Comparison of ENCODE assay signal across 16 cellular contexts in the genomic region with DNA sequence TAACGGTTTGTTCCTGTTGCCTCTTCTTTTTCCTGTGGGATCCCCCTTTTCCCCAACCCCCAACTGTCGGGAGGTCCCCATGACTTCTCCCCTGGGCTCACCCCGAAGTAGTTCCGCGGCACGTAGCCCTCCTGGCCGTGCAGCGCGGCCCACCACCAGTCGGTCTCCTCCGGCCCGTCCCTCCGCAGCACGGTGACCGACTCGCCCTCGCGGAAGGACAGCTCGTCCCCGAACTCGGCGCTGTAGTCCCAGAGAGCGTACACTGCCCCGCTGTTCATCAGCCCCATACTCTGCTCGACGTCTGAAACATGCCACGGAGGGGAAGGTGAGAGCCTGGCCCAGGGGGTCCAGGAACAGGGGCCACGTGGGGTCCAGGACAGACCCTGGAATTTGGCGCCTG. TPM values are rescaled to one million over a fixed set of nuclear protein-coding genes. Genes with fewer than 3 reads are reported as not detected.
DNase-seq lines count a peak whose midpoint lies in the region; ATAC-seq, FAIRE-seq and TF ChIP-seq lines count a peak whose summit lies in the region.
"Had no signal": no experiment of that assay in that cellular context is flagged by ENCODE, and none has a peak within 500 bp of the region (broad histone marks: within the 10 kb centered on the region; RNA-seq: fewer than 3 reads in every experiment).

No MANE protein-coding gene starts in this region.

- no peak for ATAC-seq in CD4-positive, alpha-beta T cell (ENCODE audit: poor library complexity)

- H3K79me1 ChIP-seq in H1 (ENCODE audit: low read depth, low read length), result no peaks in the 10 kb centered on the region

- WGBS in H1 (ENCODE audit: extremely low coverage in 1 of 2, insufficient coverage in 1 of 2, insufficient read length in 1 of 2, insufficient replicate concordance in 2 of 2, low coverage in 1 of 2, low lambda C conversion rate in 2 of 2, missing lambda C conversion rate in 1 of 2), 2 experiments, result 93% methylated on average over 27 of the region's 29 CpGs; no CpG with 5 or more reads in 1 of the 2 experiments

- no peak overlapping the region for H4K91ac ChIP-seq in H1 (replicated peaks; ENCODE audit: insufficient read length, low read length)

- TF ChIP-seq CTCF in BE2C (IDR thresholded peaks at IDR 0.05; ENCODE audit: low read depth, low read length) (no peak), H1 (IDR thresholded peaks at IDR 0.05; ENCODE audit: control extremely low read depth in 1 of 3, insufficient read depth in 1 of 3, low read depth in 1 of 3, low read length in 3 of 3) (no peak), osteoblast (IDR thresholded peaks at IDR 0.05; ENCODE audit: extremely low read depth, low read depth, low read length) (no peak)
- no peak for TF ChIP-seq CTCF in CD4-positive, alpha-beta T cell (IDR thresholded peaks at IDR 0.05)

- no peak overlapping the region for H3K18ac ChIP-seq in H1 (ENCODE audit: extremely low read depth, low read length)

- H3K27ac Mint-ChIP-seq in CD4-positive, alpha-beta T cell, result no peak overlapping the region
- H3K27ac Mint-ChIP-seq: CD4-positive, alpha-beta memory T cell had no signal

- H4K20me1 ChIP-seq in H1 (replicated peaks in 1 of 2; ENCODE audit: control insufficient read depth in 1 of 2, insufficient read depth in 2 of 2, low read length in 2 of 2) (peaks cover 0 to 4% of the 10 kb centered on the region in 2 experiments), osteoblast (ENCODE audit: insufficient read depth, low read length) (no peaks in the 10 kb centered on the region)

- H2BK20ac ChIP-seq in H1 (ENCODE audit: low read length), result no peak overlapping the region

- no peak overlapping the region for H3K9ac ChIP-seq in H1 (replicated peaks in 1 of 4; ENCODE audit: extremely low read depth in 1 of 4, low read depth in 3 of 4, low read length in 3 of 4)

- H3K56ac ChIP-seq in H1 (replicated peaks; ENCODE audit: insufficient read length, low read depth, low read length), result no peak overlapping the region

- H3K23me2 ChIP-seq in H1 (ENCODE audit: low read depth, low read length), result peaks cover 6% of the 10 kb centered on the region; the same call in 1 of the 2 replicates

- POLR2A ChIA-PET in H1 (lab: Charles Lee; ENCODE audit: partially characterized antibody), result interaction anchor here (1.0 to 5.7 kb wide), 5 partner anchors 9 to 202 kb away, joined by 3 to 27 read pairs (median 3); a partner anchor contains a TSS
- POLR2A ChIA-PET in CD4-positive, alpha-beta T cell (lab: Charles Lee), result no interaction called here

- H3K4me2 ChIP-seq in H1 (ENCODE audit: insufficient read depth in 1 of 2, low read depth in 2 of 2, low read length in 2 of 2) (no peak overlapping the region), osteoblast (ENCODE audit: insufficient read depth, low read length) (no peak overlapping the region)

- H2BK15ac ChIP-seq in H1 (ENCODE audit: low read length), result 0 out of 2 replicates have a peak overlapping the region, but pooled peaks have one; percentile 61

- H2AK5ac ChIP-seq in H1 (ENCODE audit: low read depth, low read length), result no peak overlapping the region

- DNase-seq in BE2C (no peak), H7 (peak; percentile 47), H1 (ENCODE audit: low read depth in 1 of 2, low spot score in 2 of 2) (no peak), osteoblast (ENCODE audit: insufficient read length, low spot score, missing footprints) (peak; percentile 29), cerebellar nuclear complex (lab: John Stamatoyannopoulos, UW) (no peak), NCI-H526 treated with DMSO at 0.1 percent for 48 hours (lab: John Stamatoyannopoulos, UW) (no peak), activated T-cell treated with anti-CD3 and anti-CD28 coated beads for 4 hours (no peak)
- DNase-seq in CD4-positive, alpha-beta T cell, result no peak
- DNase-seq: ACHN; C1 segment of cervical spinal cord; CD4-positive, alpha-beta memory T cell; DND-41; GDM1 had no signal

- intact Hi-C loops in CD4-positive, alpha-beta T cell (cut with DNase I, micrococcal nuclease), result no loop called here

- no peak for TF ChIP-seq RAD21 in H1 (IDR thresholded peaks at IDR 0.05 in 1 of 2, conservative IDR thresholded peaks at IDR 0.05 in 1 of 2; ENCODE audit: low read depth in 2 of 2, low read length in 2 of 2)

- H3K4me3 ChIP-seq in BE2C (ENCODE audit: low read depth, low read length), result peak overlapping the region; percentile 32
- no peak overlapping the region for H3K4me3 ChIP-seq in H7 (ENCODE audit: insufficient read depth, low read depth, low read length)
- no peak overlapping the region for H3K4me3 ChIP-seq in H1 (ENCODE audit: extremely low read depth in 1 of 4, insufficient read depth in 2 of 4, low read depth in 3 of 4, low read length in 4 of 4)
- no peak overlapping the region for H3K4me3 ChIP-seq in osteoblast (ENCODE audit: insufficient read depth, low read length)

- no peak for FAIRE-seq in H1 (lab: Jason Lieb, UNC)
- FAIRE-seq: GM12892 had no signal

- H2AFZ ChIP-seq in H1 (ENCODE audit: low read length) (no peak overlapping the region), osteoblast (ENCODE audit: low read length) (no peak overlapping the region)

- H3K4me1 Mint-ChIP-seq in CD4-positive, alpha-beta T cell (ENCODE audit: low read depth), result no peaks in the 10 kb centered on the region

- H2BK12ac ChIP-seq in H1 (ENCODE audit: low read depth, low read length), result no peak overlapping the region

- H2BK120ac ChIP-seq in H1 (replicated peaks; ENCODE audit: low read depth, low read length), result no peak overlapping the region

- H3K14ac ChIP-seq in H1 (ENCODE audit: insufficient read length), result no peak overlapping the region

- H3K27ac ChIP-seq in H1 (ENCODE audit: low read depth, low read length) (no peak overlapping the region), osteoblast (ENCODE audit: low read depth, low read length) (no peak overlapping the region)
- no peak overlapping the region for H3K27ac ChIP-seq in CD4-positive, alpha-beta T cell (ENCODE audit: low read depth, low read length)

- CTCF ChIA-PET in H1 (lab: Charles Lee; ENCODE audit: partially characterized antibody), result interaction anchor here (0.5 to 5.4 kb wide), 6 partner anchors 9 to 190 kb away, joined by 3 to 32 read pairs (median 4); a partner anchor contains a TSS
- CTCF ChIA-PET in CD4-positive, alpha-beta T cell (lab: Charles Lee), result no interaction called here

- no peak overlapping the region for H2BK5ac ChIP-seq in H1 (ENCODE audit: low read depth, low read length)

- H3K9me3 ChIP-seq in BE2C (no peaks in the 10 kb centered on the region), H1 (ENCODE audit: insufficient read depth in 2 of 2, low read depth in 1 of 2, low read length in 1 of 2) (no peaks in the 10 kb centered on the region), osteoblast (ENCODE audit: low read depth, low read length) (no peaks in the 10 kb centered on the region)
- H3K9me3 ChIP-seq in CD4-positive, alpha-beta T cell (ENCODE audit: control insufficient read depth, low read length), result no peaks in the 10 kb centered on the region

- no peaks in the 10 kb centered on the region for H3K79me2 ChIP-seq in H1 (ENCODE audit: control insufficient read depth in 1 of 2, insufficient read depth in 2 of 2, low read length in 2 of 2)
- H3K79me2 ChIP-seq in osteoblast (ENCODE audit: insufficient read depth, low read length), result no peaks in the 10 kb centered on the region

- H4K5ac ChIP-seq in H1 (ENCODE audit: insufficient read length, low read depth, low read length), result no peak overlapping the region

- no peaks in the 10 kb centered on the region for H3K9me3 Mint-ChIP-seq in CD4-positive, alpha-beta T cell
- H3K9me3 Mint-ChIP-seq: CD4-positive, alpha-beta memory T cell had no signal

- H3K27me3 Mint-ChIP-seq in CD4-positive, alpha-beta T cell, result peaks cover 29% of the 10 kb centered on the region

- no peak for TF ChIP-seq POLR2A in H1 (IDR thresholded peaks at IDR 0.05; ENCODE audit: control extremely low read depth in 1 of 2, low read depth in 2 of 2, low read length in 2 of 2)

- no peaks in the 10 kb centered on the region for H3K36me3 Mint-ChIP-seq in CD4-positive, alpha-beta T cell (ENCODE audit: low read depth)
- H3K36me3 Mint-ChIP-seq: CD4-positive, alpha-beta memory T cell had no signal

- H3K36me3 ChIP-seq in BE2C (no peaks in the 10 kb centered on the region), H7 (replicated peaks; ENCODE audit: control insufficient read depth, insufficient read depth, low read length) (no peaks in the 10 kb centered on the region), H1 (ENCODE audit: control insufficient read depth in 2 of 4, insufficient read depth in 4 of 4, low read length in 3 of 4) (no peaks in the 10 kb centered on the region), osteoblast (ENCODE audit: insufficient read depth, low read length) (no peaks in the 10 kb centered on the region)

- H3K27me3 ChIP-seq in BE2C (peaks cover 33% of the 10 kb centered on the region), H7 (ENCODE audit: control insufficient read depth, insufficient read depth, low read length) (peaks cover 18% of the 10 kb centered on the region), H1 (replicated peaks in 1 of 4; ENCODE audit: control insufficient read depth in 3 of 4, extremely low read depth in 1 of 4, insufficient read depth in 3 of 4, low read length in 3 of 4) (peaks cover 6 to 18% (median 16%) of the 10 kb centered on the region in 4 experiments), osteoblast (ENCODE audit: insufficient read depth, low read length) (no peaks in the 10 kb centered on the region)
- H3K27me3 ChIP-seq in CD4-positive, alpha-beta T cell (ENCODE audit: control insufficient read depth, insufficient read depth, low read length), result peaks cover 27% of the 10 kb centered on the region

- no peak overlapping the region for H3K4ac ChIP-seq in H1 (replicated peaks; ENCODE audit: insufficient read length, low read depth, low read length)

- no peak for TF ChIP-seq EP300 in H1 (IDR thresholded peaks at IDR 0.05; ENCODE audit: borderline replicate concordance in 1 of 2, low read depth in 2 of 2, low read length in 2 of 2)

- no peaks in the 10 kb centered on the region for H3K4me1 ChIP-seq in BE2C
- H3K4me1 ChIP-seq in H1 (replicated peaks in 1 of 4; ENCODE audit: control insufficient read depth in 3 of 4, insufficient read depth in 4 of 4, low read length in 3 of 4), result peaks cover 0 to 7% (median 4%) of the 10 kb centered on the region in 4 experiments; a peak in 5 of 7 replicates
- peaks cover 26% of the 10 kb centered on the region for H3K4me1 ChIP-seq in osteoblast (ENCODE audit: insufficient read depth, low read length)

- peak overlapping the region; percentile 68; the same call in 1 of the 2 replicates for H4K8ac ChIP-seq in H1 (ENCODE audit: extremely low read depth, insufficient read depth, low read length)

- no peak overlapping the region for H3K23ac ChIP-seq in H1 (ENCODE audit: insufficient read length)

- H3K4me3 Mint-ChIP-seq in CD4-positive, alpha-beta T cell, result no peak overlapping the region
- H3K4me3 Mint-ChIP-seq: CD4-positive, alpha-beta memory T cell had no signal

RNA-seq across cellular contexts. Expression of a gene that starts 12.1 kb away (rescaled TPM):
- polyA plus RNA-seq in BE2C (2012; ENCODE audit: insufficient read depth, insufficient read length, low read depth), result 23.3 TPM
- 48.7 and 54.2 TPM in 2 replicates for total RNA-seq in H7 (2014; rRNA removed; shearing (Covaris generic))
- 93.4 and 107 TPM in 2 replicates for total RNA-seq in H1 (2021; fragmentation: NEBNext Ultra II Directional; extraction: Animal tissue kit (Norgen Biotek cat#: 25700))
- 117 and 197 TPM in 2 replicates for polyA plus RNA-seq in H1 (2011; rRNA removed)
- 88.3 TPM for polyA plus RNA-seq in H1 (2011; cell fraction: cytosol; rRNA removed)
- 444 TPM for polyA plus RNA-seq in H1 (2011; cell fraction: nucleus; rRNA removed)
- polyA plus RNA-seq in H1 (2012, experiment 1 of 2), result 88.6 to 99.0 TPM (median 95.0 TPM) in 4 replicates
- polyA plus RNA-seq in H1 (2012, experiment 2 of 2), result 70.3 TPM
- polyA plus RNA-seq in H1 (2013, experiment 1 of 2), result 71.7 TPM
- polyA plus RNA-seq in H1 (2013, experiment 2 of 2), result 65.8 TPM
- 136 and 156 TPM in 2 replicates for polyA minus RNA-seq in H1 (2011; rRNA and poly(A)+ RNA removed)
- polyA minus RNA-seq in H1 (2011; cell fraction: cytosol; rRNA and poly(A)+ RNA removed), result 49.8 TPM
- polyA minus RNA-seq in H1 (2011; cell fraction: nucleus; rRNA and poly(A)+ RNA removed), result 65.9 TPM
- 47.4 and 52.5 TPM in 2 replicates for total RNA-seq in osteoblast
- total RNA-seq in CD4-positive, alpha-beta T cell, result 1 to 10 TPM; 8.7 to 9.6 TPM

RNA-seq across cellular contexts. Expression of a gene that starts 22.4 kb away (rescaled TPM):
- polyA plus RNA-seq in BE2C (2012; ENCODE audit: insufficient read depth, insufficient read length, low read depth), result 0.77 TPM
- 12.8 and 18.9 TPM in 2 replicates for total RNA-seq in H7 (2014; rRNA removed; shearing (Covaris generic))
- 15.3 and 18.4 TPM in 2 replicates for total RNA-seq in H1 (2021; fragmentation: NEBNext Ultra II Directional; extraction: Animal tissue kit (Norgen Biotek cat#: 25700))
- 9.1 and 20.4 TPM in 2 replicates for polyA plus RNA-seq in H1 (2011; rRNA removed)
- 12.5 TPM for polyA plus RNA-seq in H1 (2011; cell fraction: cytosol; rRNA removed)
- 39.1 TPM for polyA plus RNA-seq in H1 (2011; cell fraction: nucleus; rRNA removed)
- polyA plus RNA-seq in H1 (2012, experiment 1 of 2), result 25.0 to 32.4 TPM (median 29.9 TPM) in 4 replicates
- 28.1 TPM for polyA plus RNA-seq in H1 (2012, experiment 2 of 2)
- 35.0 TPM for polyA plus RNA-seq in H1 (2013, experiment 1 of 2)
- polyA plus RNA-seq in H1 (2013, experiment 2 of 2), result 27.2 TPM
- 4.3 and 7.5 TPM in 2 replicates for polyA minus RNA-seq in H1 (2011; rRNA and poly(A)+ RNA removed)
- polyA minus RNA-seq in H1 (2011; cell fraction: cytosol; rRNA and poly(A)+ RNA removed), result 19.8 TPM
- 12.2 TPM for polyA minus RNA-seq in H1 (2011; cell fraction: nucleus; rRNA and poly(A)+ RNA removed)
- 6.9 and 8.5 TPM in 2 replicates for total RNA-seq in osteoblast
- 1 to 10 TPM; 1.5 to 3.7 TPM for total RNA-seq in CD4-positive, alpha-beta T cell

RNA-seq across cellular contexts. Expression of a gene that starts 24.0 kb away (rescaled TPM):
- polyA plus RNA-seq in BE2C (2012; ENCODE audit: insufficient read depth, insufficient read length, low read depth), result 16.9 TPM
- total RNA-seq in H7 (2014; rRNA removed; shearing (Covaris generic)), result 35.8 and 39.6 TPM in 2 replicates
- 34.8 and 38.0 TPM in 2 replicates for total RNA-seq in H1 (2021; fragmentation: NEBNext Ultra II Directional; extraction: Animal tissue kit (Norgen Biotek cat#: 25700))
- 16.8 and 18.4 TPM in 2 replicates for polyA plus RNA-seq in H1 (2011; rRNA removed)
- 16.6 TPM for polyA plus RNA-seq in H1 (2011; cell fraction: cytosol; rRNA removed)
- polyA plus RNA-seq in H1 (2011; cell fraction: nucleus; rRNA removed), result 10.3 TPM
- 20.0 to 27.9 TPM (median 23.6 TPM) in 4 replicates for polyA plus RNA-seq in H1 (2012, experiment 1 of 2)
- 18.3 TPM for polyA plus RNA-seq in H1 (2012, experiment 2 of 2)
- polyA plus RNA-seq in H1 (2013, experiment 1 of 2), result 42.2 TPM
- 43.6 TPM for polyA plus RNA-seq in H1 (2013, experiment 2 of 2)
- polyA minus RNA-seq in H1 (2011; rRNA and poly(A)+ RNA removed), result 8.2 and 8.3 TPM in 2 replicates
- polyA minus RNA-seq in H1 (2011; cell fraction: cytosol; rRNA and poly(A)+ RNA removed), result 21.5 TPM
- polyA minus RNA-seq in H1 (2011; cell fraction: nucleus; rRNA and poly(A)+ RNA removed), result 14.5 TPM
- total RNA-seq in osteoblast, result 10.5 and 10.6 TPM in 2 replicates
- total RNA-seq in CD4-positive, alpha-beta T cell, result under 1 TPM; 0.16 to 0.28 TPM

RNA-seq across cellular contexts. Expression of a gene that starts 41.3 kb away (rescaled TPM):
- 120 TPM for polyA plus RNA-seq in BE2C (2012; ENCODE audit: insufficient read depth, insufficient read length, low read depth)
- 68.5 and 76.6 TPM in 2 replicates for total RNA-seq in H7 (2014; rRNA removed; shearing (Covaris generic))
- total RNA-seq in H1 (2021; fragmentation: NEBNext Ultra II Directional; extraction: Animal tissue kit (Norgen Biotek cat#: 25700)), result 44.7 and 46.4 TPM in 2 replicates
- polyA plus RNA-seq in H1 (2011; rRNA removed), result 94.2 and 112 TPM in 2 replicates
- polyA plus RNA-seq in H1 (2011; cell fraction: cytosol; rRNA removed), result 73.6 TPM
- polyA plus RNA-seq in H1 (2011; cell fraction: nucleus; rRNA removed), result 104 TPM
- 44.6 to 60.9 TPM (median 54.2 TPM) in 4 replicates for polyA plus RNA-seq in H1 (2012, experiment 1 of 2)
- 246 TPM for polyA plus RNA-seq in H1 (2012, experiment 2 of 2)
- 51.0 TPM for polyA plus RNA-seq in H1 (2013, experiment 1 of 2)
- polyA plus RNA-seq in H1 (2013, experiment 2 of 2), result 52.4 TPM
- 32.3 and 35.8 TPM in 2 replicates for polyA minus RNA-seq in H1 (2011; rRNA and poly(A)+ RNA removed)
- polyA minus RNA-seq in H1 (2011; cell fraction: cytosol; rRNA and poly(A)+ RNA removed), result 33.8 TPM
- polyA minus RNA-seq in H1 (2011; cell fraction: nucleus; rRNA and poly(A)+ RNA removed), result 31.2 TPM
- total RNA-seq in osteoblast, result 88.4 and 96.3 TPM in 2 replicates
- 10 to 100 TPM; 32.5 to 32.6 TPM for total RNA-seq in CD4-positive, alpha-beta T cell

RNA-seq across cellular contexts. Expression of a gene that starts 41.9 kb away (rescaled TPM):
- not detected for polyA plus RNA-seq in BE2C (2012; ENCODE audit: insufficient read depth, insufficient read length, low read depth)
- 1.6 and 1.8 TPM in 2 replicates for total RNA-seq in H7 (2014; rRNA removed; shearing (Covaris generic))
- 2.8 and 3.2 TPM in 2 replicates for total RNA-seq in H1 (2021; fragmentation: NEBNext Ultra II Directional; extraction: Animal tissue kit (Norgen Biotek cat#: 25700))
- polyA plus RNA-seq in H1 (2011; rRNA removed), result 1.3 and 2.4 TPM in 2 replicates
- 2.7 TPM for polyA plus RNA-seq in H1 (2011; cell fraction: cytosol; rRNA removed)
- polyA plus RNA-seq in H1 (2011; cell fraction: nucleus; rRNA removed), result 3.0 TPM
- polyA plus RNA-seq in H1 (2012, experiment 1 of 2), result 0.50 to 1.9 TPM (median 1.8 TPM) in 4 replicates
- 2.0 TPM for polyA plus RNA-seq in H1 (2012, experiment 2 of 2)
- polyA plus RNA-seq in H1 (2013, experiment 1 of 2), result 3.0 TPM
- polyA plus RNA-seq in H1 (2013, experiment 2 of 2), result 2.4 TPM
- polyA minus RNA-seq in H1 (2011; rRNA and poly(A)+ RNA removed), result 0.41 and 0.50 TPM in 2 replicates
- polyA minus RNA-seq in H1 (2011; cell fraction: cytosol; rRNA and poly(A)+ RNA removed), result 1.0 TPM
- polyA minus RNA-seq in H1 (2011; cell fraction: nucleus; rRNA and poly(A)+ RNA removed), result 1.00 TPM
- 0.29 and 0.72 TPM in 2 replicates for total RNA-seq in osteoblast
- not detected for total RNA-seq in CD4-positive, alpha-beta T cell
- total RNA-seq: A172; CD4-positive, alpha-beta memory T cell; H4 had no signal
- polyA plus RNA-seq: CD4-positive, alpha-beta memory T cell had no signal

Comparison
In these comparisons a context has a peak if more than half of its experiments do, and no peak if none do; other contexts are left out.
1. DNase-seq: peak in H7 (single experiment) and osteoblast (single experiment); none in BE2C (single experiment), H1 (0 of 2), cerebellar nuclear complex (0 of 2), NCI-H526 treated with DMSO at 0.1 percent for 48 hours (single experiment), activated T-cell treated with anti-CD3 and anti-CD28 coated beads for 4 hours (single experiment) and CD4-positive, alpha-beta T cell (0 of 10).